In the genomic region with DNA sequence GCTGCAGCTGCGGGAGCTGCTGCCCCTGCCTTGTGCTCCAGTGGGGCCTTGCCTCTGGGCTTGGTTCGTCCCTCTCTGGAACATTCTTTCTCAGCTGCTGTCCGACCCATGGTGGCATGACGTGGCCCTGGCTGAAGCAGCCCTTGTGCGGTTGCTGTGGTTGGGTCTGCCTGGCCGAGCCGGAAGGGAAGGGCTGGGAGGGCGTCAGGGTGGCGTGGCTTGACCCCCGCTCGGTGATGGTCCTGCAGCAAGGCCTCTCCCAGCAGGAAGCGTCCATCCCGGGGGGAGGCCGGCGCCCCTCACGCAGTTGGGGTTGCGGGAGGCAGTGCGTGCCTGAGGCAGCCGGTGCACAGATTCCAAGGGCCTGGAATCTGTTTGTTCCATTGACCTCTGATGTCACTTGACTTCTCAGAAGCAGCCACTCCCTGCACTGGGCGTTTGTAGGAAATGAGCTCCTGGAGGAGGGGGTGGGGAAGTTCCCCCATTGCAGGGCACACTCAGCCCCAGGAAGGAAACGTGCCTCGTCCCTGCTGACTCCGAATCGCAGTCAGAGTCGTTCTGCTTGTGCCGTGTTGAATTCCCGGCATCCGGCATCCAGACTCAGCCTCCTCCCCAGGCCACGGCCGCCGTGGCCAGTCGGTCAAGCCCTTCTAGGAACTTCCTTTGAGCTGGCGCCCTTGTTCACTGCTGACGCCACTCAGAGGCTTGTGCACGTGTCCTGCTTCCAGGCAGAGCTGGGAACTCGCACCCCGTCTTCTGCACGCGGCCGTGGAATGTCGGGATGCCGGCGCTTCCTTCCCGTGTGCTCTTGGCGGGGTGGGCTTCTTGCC, we compare ENCODE assay signal across 6 cellular contexts. TPM values are rescaled to one million over a fixed set of nuclear protein-coding genes. Genes with fewer than 3 reads are reported as not detected.
A peak's percentile ranks its signal among the peaks of the same experiment; 100 is the strongest.
DNase-seq lines count a peak whose midpoint lies in the region; ATAC-seq and TF ChIP-seq lines count a peak whose summit lies in the region.

No MANE protein-coding gene starts in this region.

- DNase-seq in CD1c-positive myeloid dendritic cell (ENCODE audit: extremely low spot score) (peak; percentile 94), lower leg skin (ENCODE audit: low spot score in 2 of 2) (peak; percentile 73 to 94), uterus (peak; percentile 69 to 79), NK-92 (lab: John Stamatoyannopoulos, UW; ENCODE audit: unreplicated experiment) (no peak), NCI-H187 (lab: John Stamatoyannopoulos, UW) (no peak)

- H3K4me3 Mint-ChIP-seq in activated T-helper 17 cell treated with anti-CD3 and anti-CD28 coated beads, Interleukin-2, amount 50 U/mL, for 72 hours: peak overlapping the region; percentile 44

- H3K9me3 Mint-ChIP-seq in activated T-helper 17 cell treated with anti-CD3 and anti-CD28 coated beads, Interleukin-2, amount 50 U/mL, for 72 hours: no peaks in the 10 kb centered on the region

- peak; percentile 86 for ATAC-seq in activated T-helper 17 cell treated with anti-CD3 and anti-CD28 coated beads, Interleukin-2, amount 50 U/mL, for 72 hours (replicated peaks)

- H3K4me1 Mint-ChIP-seq in activated T-helper 17 cell treated with anti-CD3 and anti-CD28 coated beads, Interleukin-2, amount 50 U/mL, for 72 hours: peaks cover 4% of the 10 kb centered on the region

- WGBS in lower leg skin, 2 donors: 25 to 29% methylated on average over 35 to 43 of the region's 45 CpGs

- peaks cover 6% of the 10 kb centered on the region for H3K36me3 Mint-ChIP-seq in activated T-helper 17 cell treated with anti-CD3 and anti-CD28 coated beads, Interleukin-2, amount 50 U/mL, for 72 hours (ENCODE audit: low read depth)

- H3K9me3 ChIP-seq in uterus: no peaks in the 10 kb centered on the region

- H3K27ac Mint-ChIP-seq in activated T-helper 17 cell treated with anti-CD3 and anti-CD28 coated beads, Interleukin-2, amount 50 U/mL, for 72 hours: peak overlapping the region; percentile 43

- peaks cover 3 to 20% of the 10 kb centered on the region in 2 donors for H3K4me1 ChIP-seq in uterus

- no peaks in the 10 kb centered on the region for H3K36me3 ChIP-seq in uterus

- intact Hi-C loops in lower leg skin (cut with DNase I; ENCODE audit: low total_unique reads) (no loop called here), uterus (cut with DNase I; ENCODE audit: low total_unique reads) (no loop called here)

- TF ChIP-seq POLR2A in lower leg skin (IDR thresholded peaks at IDR 0.05): no peak
- peak in 1 of 2 donors; percentile 16 for TF ChIP-seq POLR2A in uterus (IDR thresholded peaks at IDR 0.05)

- no peak overlapping the region for H3K4me3 ChIP-seq in lower leg skin (ENCODE audit: low read depth, poor library complexity, severe bottlenecking)
- no peak overlapping the region for H3K4me3 ChIP-seq in uterus

- TF ChIP-seq CTCF in lower leg skin (IDR thresholded peaks at IDR 0.05) (no peak), uterus (IDR thresholded peaks at IDR 0.05) (peak in 1 of 4 experiments; percentile 4)

- peak overlapping the region; percentile 66 to 79 for H3K27ac ChIP-seq in uterus

- H3K27me3 ChIP-seq in uterus: no peaks in the 10 kb centered on the region

- H3K27me3 Mint-ChIP-seq in activated T-helper 17 cell treated with anti-CD3 and anti-CD28 coated beads, Interleukin-2, amount 50 U/mL, for 72 hours: no peaks in the 10 kb centered on the region

RNA-seq across cellular contexts. Expression of gene TNFRSF6B, which starts 9.7 kb away (rescaled TPM):
- not detected for total RNA-seq in activated T-helper 17 cell treated with anti-CD3 and anti-CD28 coated beads, Interleukin-2, amount 50 U/mL, for 72 hours
- total RNA-seq in lower leg skin (10 to 100 TPM in 2 of 4 donors, 1 to 10 TPM in 2; 3.0 to 49.5 (median 12.1) TPM), uterus (1 to 10 TPM in 1 of 4 donors, under 1 TPM in 1, not detected in 2; 0.83 to 4.1 TPM)

RNA-seq across cellular contexts. Expression of gene ARFRP1, which starts 21.1 kb away (rescaled TPM):
- 10 to 100 TPM; 43.8 to 55.8 TPM for total RNA-seq in activated T-helper 17 cell treated with anti-CD3 and anti-CD28 coated beads, Interleukin-2, amount 50 U/mL, for 72 hours
- 10 to 100 TPM; 20.7 to 42.6 (median 34.7) TPM for total RNA-seq in lower leg skin
- total RNA-seq in uterus: 10 to 100 TPM; 26.1 to 59.8 (median 33.5) TPM

RNA-seq across cellular contexts. Expression of gene ZGPAT, which starts 21.1 kb away (rescaled TPM):
- 10 to 100 TPM; 18.3 to 24.7 TPM for total RNA-seq in activated T-helper 17 cell treated with anti-CD3 and anti-CD28 coated beads, Interleukin-2, amount 50 U/mL, for 72 hours
- 10 to 100 TPM; 34.4 to 44.7 (median 35.9) TPM for total RNA-seq in lower leg skin
- 10 to 100 TPM in 3 of 4 donors, 1 to 10 TPM in 1; 1.5 to 37.9 (median 15.3) TPM for total RNA-seq in uterus

RNA-seq across cellular contexts. Expression of gene RTEL1, which starts 28.6 kb away (rescaled TPM):
- total RNA-seq in activated T-helper 17 cell treated with anti-CD3 and anti-CD28 coated beads, Interleukin-2, amount 50 U/mL, for 72 hours: 10 to 100 TPM; 41.8 to 51.8 TPM
- total RNA-seq in lower leg skin (10 to 100 TPM in 3 of 4 donors, 1 to 10 TPM in 1; 8.5 to 38.3 (median 12.7) TPM), uterus (10 to 100 TPM; 17.4 to 56.5 (median 26.6) TPM)

RNA-seq across cellular contexts. Expression of gene STMN3, which starts 33.5 kb away (rescaled TPM):
- 10 to 100 TPM; 15.1 to 24.7 TPM for total RNA-seq in activated T-helper 17 cell treated with anti-CD3 and anti-CD28 coated beads, Interleukin-2, amount 50 U/mL, for 72 hours
- total RNA-seq in lower leg skin (10 to 100 TPM in 3 of 4 donors, 1 to 10 TPM in 1; 9.4 to 23.0 (median 12.0) TPM), uterus (10 to 100 TPM in 3 of 4 donors, 1 to 10 TPM in 1; 9.2 to 30.5 (median 20.9) TPM)

Comparison
In these comparisons a context has a peak if more than half of its experiments do, and no peak if none do; other contexts are left out.
1. DNase-seq: peak in CD1c-positive myeloid dendritic cell (single experiment), lower leg skin (2 of 2) and uterus (2 of 2); none in NK-92 (single experiment) and NCI-H187 (0 of 2).